In the genomic region with DNA sequence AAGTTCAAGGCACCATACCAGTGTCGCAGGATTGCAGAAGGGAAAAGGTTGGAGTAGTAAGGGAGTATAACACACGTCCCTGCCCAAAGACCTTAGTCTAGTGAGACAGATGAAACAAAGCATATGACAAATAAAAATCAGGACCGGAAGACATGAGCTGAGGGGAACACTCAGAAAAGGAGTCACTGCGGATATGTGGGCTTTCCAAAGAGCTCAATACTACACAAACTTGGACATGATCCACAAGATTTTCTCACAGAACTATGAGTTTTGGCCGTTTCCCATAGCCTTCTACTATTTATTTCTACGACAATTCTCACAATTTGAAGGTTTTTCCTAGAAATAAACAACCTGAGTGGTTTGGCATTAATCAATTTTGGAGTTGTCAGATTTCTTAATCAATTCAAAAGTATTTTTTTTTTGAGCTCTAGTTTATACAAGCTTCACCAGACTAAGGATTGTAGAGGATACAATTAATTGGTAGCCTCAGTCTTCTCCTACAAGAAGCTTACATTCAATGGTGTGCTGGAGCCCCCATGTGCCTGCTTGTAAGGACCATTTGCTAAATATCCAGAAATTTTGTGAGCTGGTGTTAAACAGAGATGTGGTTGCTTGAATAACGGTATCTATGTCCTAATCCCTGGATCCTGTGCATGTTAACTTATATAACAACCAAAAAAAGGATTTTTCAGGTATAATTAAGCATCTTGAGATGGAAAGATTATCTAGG, we compare ENCODE assay signal across 26 cellular contexts.
"Had no signal": no experiment of that assay in that cellular context is flagged by ENCODE, and none has a peak within 500 bp of the region (broad histone marks: within the 10 kb centered on the region; RNA-seq: fewer than 3 reads in every experiment).

No MANE protein-coding gene starts in this region.

- H3K9me3 Mint-ChIP-seq: activated naive CD4-positive, alpha-beta T cell treated with anti-CD3 and anti-CD28 coated beads for 36 hours; activated T-cell treated with anti-CD3 and anti-CD28 coated beads, Interleukin-2, amount 50 U/mL, for 4 hours; naive thymus-derived CD8-positive, alpha-beta T cell; T-cell; T-helper 2 cell treated with Interferon-gamma antibody and Interleukin-4, amounts not matched to agents 5 μg/mL and 100 μg/mL, for 36 hours had no signal

- H3K4me1 ChIP-seq: body of pancreas, colonic mucosa, esophagus squamous epithelium, left ventricle myocardium inferior, thyroid gland, upper lobe of right lung had no signal

- H3K36me3 Mint-ChIP-seq: naive thymus-derived CD8-positive, alpha-beta T cell; T-cell had no signal

- H3K27me3 ChIP-seq: body of pancreas, colonic mucosa, esophagus squamous epithelium, hepatocyte, thyroid gland, upper lobe of right lung had no signal

- H3K4me3 ChIP-seq: body of pancreas, colonic mucosa, dorsolateral prefrontal cortex, esophagus squamous epithelium, hepatocyte, left ventricle myocardium inferior, thyroid gland, upper lobe of right lung had no signal

- H3K27ac Mint-ChIP-seq: activated naive CD4-positive, alpha-beta T cell treated with anti-CD3 and anti-CD28 coated beads for 36 hours; naive thymus-derived CD8-positive, alpha-beta T cell; progenitor cell of endocrine pancreas; T-cell; T-helper 2 cell treated with Interferon-gamma antibody and Interleukin-4, amounts not matched to agents 5 μg/mL and 100 μg/mL, for 36 hours had no signal

- H3K27ac ChIP-seq: body of pancreas, colonic mucosa, dorsolateral prefrontal cortex, esophagus squamous epithelium, left ventricle myocardium inferior, thyroid gland, upper lobe of right lung had no signal

- ATAC-seq: activated T-cell treated with anti-CD3 and anti-CD28 coated beads, Interleukin-2, amount 50 U/mL, for 4 hours; body of pancreas; naive thymus-derived CD8-positive, alpha-beta T cell; stimulated activated naive CD8-positive, alpha-beta T cell treated with anti-CD3 and anti-CD28 coated beads, Interleukin-15, Interleukin-2, amounts not matched to agents 100 U/mL and 50 U/mL, for 24 hours; T-cell; upper lobe of right lung had no signal

- H3K9me3 ChIP-seq: body of pancreas, colonic mucosa, esophagus squamous epithelium, left ventricle myocardium inferior, thyroid gland, upper lobe of right lung had no signal

- DNase-seq: activated CD4-positive, alpha-beta T cell treated with anti-CD3 and anti-CD28 coated beads for 1 hour; activated CD4-positive, alpha-beta T cell treated with anti-CD3 and anti-CD28 coated beads, Interleukin-2, amount 50 U/mL, for 4 hours; activated CD8-positive, alpha-beta memory T cell treated with anti-CD3 and anti-CD28 coated beads, Interleukin-2, amount 50 U/mL, for 48 hours; activated naive CD4-positive, alpha-beta T cell treated with anti-CD3 and anti-CD28 coated beads for 36 hours; activated T-cell treated with anti-CD3 and anti-CD28 coated beads, Interleukin-2, amount 50 U/mL, for 4 hours; amygdala; body of pancreas; central memory CD4-positive, alpha-beta T cell; colonic mucosa; dorsolateral prefrontal cortex; esophagus squamous epithelium; foreskin melanocyte; glutamatergic neuron; left ventricle myocardium inferior; naive thymus-derived CD8-positive, alpha-beta T cell; stimulated activated CD4-positive, alpha-beta T cell treated with anti-CD3 and anti-CD28 coated beads, Interleukin-12 subunit alpha, Interleukin-12 subunit beta, amount 100 ng/mL, for 4 hours; stimulated activated CD4-positive, alpha-beta T cell treated with anti-CD3 and anti-CD28 coated beads, Interleukin-4, amount 100 ng/mL, for 4 hours; stimulated activated naive CD8-positive, alpha-beta T cell treated with anti-CD3 and anti-CD28 coated beads, Interleukin-15, Interleukin-2, amounts not matched to agents 100 U/mL and 50 U/mL, for 24 hours; substantia nigra; T-cell; thyroid gland; upper lobe of right lung had no signal

- H3K36me3 ChIP-seq: colonic mucosa, esophagus squamous epithelium, left ventricle myocardium inferior, thyroid gland, upper lobe of right lung had no signal

- FAIRE-seq: TTC549 had no signal
